17 cellular contexts compared by ENCODE assay signal in the genomic region with DNA sequence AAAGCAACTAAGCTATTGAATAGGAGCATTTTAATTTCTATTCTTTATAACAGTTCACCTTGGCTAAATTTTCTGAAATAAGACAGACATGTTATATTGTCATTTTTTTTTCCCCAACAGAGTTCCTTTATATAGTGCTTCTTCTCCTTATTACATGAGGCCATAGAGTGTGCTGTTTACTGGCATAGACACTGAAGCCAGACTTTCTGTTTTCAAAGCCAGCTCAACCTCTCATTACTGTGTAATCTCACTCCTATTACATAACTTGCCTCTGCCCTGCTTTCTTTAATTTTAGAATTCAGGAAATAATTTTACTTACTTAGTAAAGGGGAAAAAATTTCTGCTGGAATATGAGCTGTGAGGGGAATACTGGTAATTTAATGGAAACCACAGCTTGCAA.
DNase-seq lines count a peak whose midpoint lies in the region.
"Had no signal": no experiment of that assay in that cellular context is flagged by ENCODE, and none has a peak within 500 bp of the region (broad histone marks: within the 10 kb centered on the region; RNA-seq: fewer than 3 reads in every experiment).

No MANE protein-coding gene starts in this region.

- no peaks in the 10 kb centered on the region for H3K36me3 Mint-ChIP-seq in activated T-helper 1 cell treated with anti-CD3 and anti-CD28 coated beads, Interleukin-12 subunit alpha, Interleukin-12 subunit beta, Interleukin-2, Interleukin-4 antibody, amounts not matched to agents 30 ng/mL and 10 ng/mL and 1 ng/mL, durations not matched to agents 14 hours and 24 hours and 36 hours (ENCODE audit: low read depth)
- H3K36me3 Mint-ChIP-seq: CD4-positive, CD25-positive, alpha-beta regulatory T cell; CD8-positive, alpha-beta T cell had no signal

- H3K4me1 Mint-ChIP-seq in activated T-helper 1 cell treated with anti-CD3 and anti-CD28 coated beads, Interleukin-12 subunit alpha, Interleukin-12 subunit beta, Interleukin-2, Interleukin-4 antibody, amounts not matched to agents 30 ng/mL and 10 ng/mL and 1 ng/mL, durations not matched to agents 14 hours and 24 hours and 36 hours (ENCODE audit: low read depth), result no peaks in the 10 kb centered on the region
- H3K4me1 Mint-ChIP-seq: B cell; CD4-positive, CD25-positive, alpha-beta regulatory T cell had no signal

- DNase-seq in EH (ENCODE audit: low read depth), result peak; percentile 6
- peak; percentile 25 for DNase-seq in OCI-M1 (lab: John Stamatoyannopoulos, UW)
- peak; percentile 50 for DNase-seq in fibroblast of peridontal ligament (ENCODE audit: extremely low read depth)
- DNase-seq in AG08396 (ENCODE audit: low spot score), result no peak
- no peak for DNase-seq in dermis blood vessel endothelial cell
- no peak for DNase-seq in activated T-helper 1 cell treated with anti-CD3 and anti-CD28 coated beads, Interleukin-12 subunit alpha, Interleukin-12 subunit beta, Interleukin-2, Interleukin-4 antibody, amounts not matched to agents 30 ng/mL and 10 ng/mL and 1 ng/mL, durations not matched to agents 14 hours and 24 hours and 36 hours (ENCODE audit: low spot score)
- DNase-seq: Caco-2; CD4-positive, CD25-positive, alpha-beta regulatory T cell; CD8-positive, alpha-beta T cell; DMS153; DND-41; EL; GDM1; GM23248; H7; HCEC 1CT had no signal

- H3K27ac Mint-ChIP-seq in activated T-helper 1 cell treated with anti-CD3 and anti-CD28 coated beads, Interleukin-12 subunit alpha, Interleukin-12 subunit beta, Interleukin-2, Interleukin-4 antibody, amounts not matched to agents 30 ng/mL and 10 ng/mL and 1 ng/mL, durations not matched to agents 14 hours and 24 hours and 36 hours, result no peak overlapping the region
- H3K27ac Mint-ChIP-seq: B cell; CD4-positive, CD25-positive, alpha-beta regulatory T cell; CD8-positive, alpha-beta T cell had no signal

- no peaks in the 10 kb centered on the region for H3K27me3 Mint-ChIP-seq in activated T-helper 1 cell treated with anti-CD3 and anti-CD28 coated beads, Interleukin-12 subunit alpha, Interleukin-12 subunit beta, Interleukin-2, Interleukin-4 antibody, amounts not matched to agents 30 ng/mL and 10 ng/mL and 1 ng/mL, durations not matched to agents 14 hours and 24 hours and 36 hours (ENCODE audit: insufficient read depth)
- H3K27me3 Mint-ChIP-seq: B cell; CD4-positive, CD25-positive, alpha-beta regulatory T cell had no signal

- intact Hi-C loops in activated T-helper 1 cell treated with anti-CD3 and anti-CD28 coated beads, Interleukin-12 subunit alpha, Interleukin-12 subunit beta, Interleukin-2, Interleukin-4 antibody, amounts not matched to agents 30 ng/mL and 10 ng/mL and 1 ng/mL, durations not matched to agents 14 hours and 24 hours and 36 hours (cut with micrococcal nuclease), result no loop called here

- H3K9me3 Mint-ChIP-seq in activated T-helper 1 cell treated with anti-CD3 and anti-CD28 coated beads, Interleukin-12 subunit alpha, Interleukin-12 subunit beta, Interleukin-2, Interleukin-4 antibody, amounts not matched to agents 30 ng/mL and 10 ng/mL and 1 ng/mL, durations not matched to agents 14 hours and 24 hours and 36 hours, result no peaks in the 10 kb centered on the region

- no peak overlapping the region for H3K4me3 Mint-ChIP-seq in activated T-helper 1 cell treated with anti-CD3 and anti-CD28 coated beads, Interleukin-12 subunit alpha, Interleukin-12 subunit beta, Interleukin-2, Interleukin-4 antibody, amounts not matched to agents 30 ng/mL and 10 ng/mL and 1 ng/mL, durations not matched to agents 14 hours and 24 hours and 36 hours
- H3K4me3 Mint-ChIP-seq: B cell; CD4-positive, CD25-positive, alpha-beta regulatory T cell; CD8-positive, alpha-beta T cell had no signal

Comparison
In these comparisons a context has a peak if more than half of its experiments do, and no peak if none do; other contexts are left out.
1. DNase-seq: peak in EH (single experiment), OCI-M1 (single experiment) and fibroblast of peridontal ligament (single experiment); none in AG08396 (single experiment), dermis blood vessel endothelial cell (single experiment) and activated T-helper 1 cell treated with anti-CD3 and anti-CD28 coated beads, Interleukin-12 subunit alpha, Interleukin-12 subunit beta, Interleukin-2, Interleukin-4 antibody, amounts not matched to agents 30 ng/mL and 10 ng/mL and 1 ng/mL, durations not matched to agents 14 hours and 24 hours and 36 hours (single experiment).